17 cellular contexts compared by ENCODE assay signal in genomic region chr20:58146761-58147160, GRCh38.
DNase-seq lines count a peak whose midpoint lies in the region; ATAC-seq and TF ChIP-seq lines count a peak whose summit lies in the region.
"Had no signal": no experiment of that assay in that cellular context is flagged by ENCODE, and none has a peak within 500 bp of the region (broad histone marks: within the 10 kb centered on the region; RNA-seq: fewer than 3 reads in every experiment).

No MANE protein-coding gene starts in this region.

- H3K4me1 Mint-ChIP-seq in nephron (peaks cover 25% of the 10 kb centered on the region), immature natural killer cell (no peaks in the 10 kb centered on the region)
- H3K4me1 Mint-ChIP-seq: CD14-positive monocyte had no signal

- WGBS in heart left ventricle, 4 donors = 88 to 94% (median 90%) methylated on average over 10 of the region's 10 CpGs

- DNase-seq in left ventricle myocardium inferior (no peak), heart left ventricle (no peak), thoracic aorta (ENCODE audit: low spot score) (no peak), iPS-NIHi7 (ENCODE audit: extremely low spot score) (no peak), NCI-H69 (lab: John Stamatoyannopoulos, UW) (no peak), omental fat pad (ENCODE audit: low spot score) (no peak), immature natural killer cell (no peak)
- DNase-seq: 8988T; DND-41; KBM-7; NCI-H1105 treated with DMSO at 0.1 percent for 48 hours; NCI-H1694; NCI-H748 treated with DMSO at 0.1 percent for 48 hours; NK-92 treated with Interleukin-12 subunit alpha and Interleukin-12 subunit beta, amount 100 ng/mL, for 24 hours had no signal

- no peak overlapping the region for H3K4me3 ChIP-seq in left ventricle myocardium inferior
- no peak overlapping the region for H3K4me3 ChIP-seq in heart left ventricle
- peak overlapping the region; percentile 28 for H3K4me3 ChIP-seq in thoracic aorta
- H3K4me3 ChIP-seq: Peyer's patch had no signal

- H3K4me3 Mint-ChIP-seq in nephron (no peak overlapping the region), immature natural killer cell (no peak overlapping the region)
- H3K4me3 Mint-ChIP-seq: CD14-positive monocyte had no signal

- H3K9me3 Mint-ChIP-seq in nephron = peaks cover 5% of the 10 kb centered on the region
- H3K9me3 Mint-ChIP-seq in immature natural killer cell = no peaks in the 10 kb centered on the region

- H3K27ac ChIP-seq in left ventricle myocardium inferior (replicated peaks) = peak overlapping the region; percentile 50
- peak overlapping the region in 4 of 12 donors; percentile 27 to 51 (median 34) for H3K27ac ChIP-seq in heart left ventricle
- H3K27ac ChIP-seq in thoracic aorta = peak overlapping the region; percentile 80 to 97
- H3K27ac ChIP-seq: Peyer's patch had no signal

- H3K9me3 ChIP-seq in left ventricle myocardium inferior (replicated peaks) (peaks cover 9% of the 10 kb centered on the region), heart left ventricle (no peaks in the 10 kb centered on the region), thoracic aorta (no peaks in the 10 kb centered on the region)
- H3K9me3 ChIP-seq: Peyer's patch had no signal

- no peaks in the 10 kb centered on the region for H3K36me3 Mint-ChIP-seq in nephron (ENCODE audit: low read depth)
- H3K36me3 Mint-ChIP-seq in immature natural killer cell = no peaks in the 10 kb centered on the region
- H3K36me3 Mint-ChIP-seq: CD14-positive monocyte had no signal

- no peak for ATAC-seq in heart left ventricle
- ATAC-seq in thoracic aorta (ENCODE audit: insufficient number of reproducible peaks, low FRiP score, low read depth) = no peak
- no peak for ATAC-seq in omental fat pad (ENCODE audit: low FRiP score)

- TF ChIP-seq POLR2A in heart left ventricle (IDR thresholded peaks at IDR 0.05) = no peak

- peak overlapping the region; percentile 62 to 71 (median 67) for H3K27ac Mint-ChIP-seq in nephron
- H3K27ac Mint-ChIP-seq in immature natural killer cell = no peak overlapping the region
- H3K27ac Mint-ChIP-seq: CD14-positive monocyte had no signal

- H3K27me3 Mint-ChIP-seq in nephron (ENCODE audit: low read depth) (peaks cover 30% of the 10 kb centered on the region), immature natural killer cell (ENCODE audit: low read depth in 3 of 3) (peaks cover 3 to 6% (median 5%) of the 10 kb centered on the region in 3 donors)

- no peaks in the 10 kb centered on the region for H3K4me1 ChIP-seq in left ventricle myocardium inferior
- H3K4me1 ChIP-seq in heart left ventricle = peaks cover 0 to 5% (median 0%) of the 10 kb centered on the region in 12 donors
- peaks cover 39 to 59% of the 10 kb centered on the region in 2 donors for H3K4me1 ChIP-seq in thoracic aorta (ENCODE audit: control insufficient read depth in 1 of 2, low read depth in 2 of 2)
- H3K4me1 ChIP-seq: Peyer's patch had no signal

- no peaks in the 10 kb centered on the region for H3K36me3 ChIP-seq in left ventricle myocardium inferior
- no peaks in the 10 kb centered on the region for H3K36me3 ChIP-seq in heart left ventricle
- H3K36me3 ChIP-seq in thoracic aorta = no peaks in the 10 kb centered on the region
- H3K36me3 ChIP-seq: Peyer's patch had no signal

- intact Hi-C loops in left ventricle myocardium inferior (cut with micrococcal nuclease) (no loop called here), heart left ventricle (cut with DNase I) (no loop called here)

- TF ChIP-seq CTCF in left ventricle myocardium inferior (IDR thresholded peaks at IDR 0.05; ENCODE audit: borderline replicate concordance) = no peak
- TF ChIP-seq CTCF in heart left ventricle (IDR thresholded peaks at IDR 0.05) = no peak
- TF ChIP-seq CTCF in nephron (IDR thresholded peaks at IDR 0.05; ENCODE audit: unreplicated experiment in 3 of 3) = no peak
- no peak for TF ChIP-seq CTCF in thoracic aorta (IDR thresholded peaks at IDR 0.05)
- no peak for TF ChIP-seq CTCF in omental fat pad (IDR thresholded peaks at IDR 0.05)

- H3K27me3 ChIP-seq in left ventricle myocardium inferior (ENCODE audit: low read depth) (peaks cover 93% of the 10 kb centered on the region), heart left ventricle (peaks cover 4 to 40% (median 22%) of the 10 kb centered on the region in 9 donors), thoracic aorta (replicated peaks; ENCODE audit: insufficient read depth) (no peaks in the 10 kb centered on the region)
- H3K27me3 ChIP-seq: Peyer's patch had no signal

Comparison
In these comparisons a context has a peak if more than half of its experiments do, and no peak if none do; other contexts are left out.
1. H3K27ac Mint-ChIP-seq: peak in nephron (3 of 3); none in immature natural killer cell (0 of 6).